ENCODE assay signal across 3 cellular contexts in genomic region chr1:74474585-74474984, GRCh38.
A peak's percentile ranks its signal among the peaks of the same experiment; 100 is the strongest.
TF ChIP-seq lines count a peak whose summit lies in the region.

No MANE protein-coding gene starts in this region.

TF ChIP-seq in SK-N-SH treated with all-trans-retinoic acid at 6 μM for 48 hours, 23 proteins besides CTCF, POLR2A, EP300 and RAD21 (continued from another document and continues in another):
- TF ChIP-seq TSHZ2 (CRISPR knock-in tag; IDR thresholded peaks at IDR 0.05) (no peak), ZNF565 (CRISPR knock-in tag; conservative IDR thresholded peaks at IDR 0.05; ENCODE audit: low read depth) (no peak), TCF4 (CRISPR knock-in tag; IDR thresholded peaks at IDR 0.05; ENCODE audit: borderline replicate concordance) (no peak), ISL1 (CRISPR knock-in tag; IDR thresholded peaks at IDR 0.05) (peak; percentile 43; the same call in 1 of the 2 replicates), PPARA (CRISPR knock-in tag; IDR thresholded peaks at IDR 0.05; ENCODE audit: borderline replicate concordance) (no peak), POU6F1 (CRISPR knock-in tag; IDR thresholded peaks at IDR 0.05; ENCODE audit: borderline replicate concordance, low read depth) (no peak), TOX (CRISPR knock-in tag; IDR thresholded peaks at IDR 0.05; ENCODE audit: borderline replicate concordance) (peak; percentile 77; the same call in 1 of the 2 replicates), ZNF8 (CRISPR knock-in tag; IDR thresholded peaks at IDR 0.05) (no peak), ARNTL (CRISPR knock-in tag; IDR thresholded peaks at IDR 0.05; ENCODE audit: borderline replicate concordance, low read depth) (no peak), PATZ1 (CRISPR knock-in tag; IDR thresholded peaks at IDR 0.05; ENCODE audit: borderline replicate concordance) (no peak), ZNF70 (CRISPR knock-in tag; IDR thresholded peaks at IDR 0.05) (no peak), GLIS3 (CRISPR knock-in tag; IDR thresholded peaks at IDR 0.05) (no peak)

TF ChIP-seq in SK-N-SH, 30 proteins besides CTCF, POLR2A, EP300 and RAD21 (continued from another document):
- TF ChIP-seq USF2 (IDR thresholded peaks at IDR 0.05; ENCODE audit: borderline replicate concordance, low read depth, low read length) (no peak), TEAD4 (IDR thresholded peaks at IDR 0.05; ENCODE audit: borderline replicate concordance, insufficient read depth) (no peak), SIN3A (IDR thresholded peaks at IDR 0.05; ENCODE audit: borderline replicate concordance, low read depth, low read length) (no peak), YY1 (IDR thresholded peaks at IDR 0.05; ENCODE audit: low read depth) (no peak), MEF2A (IDR thresholded peaks at IDR 0.05; ENCODE audit: borderline replicate concordance, low read depth) (no peak), RFX5 (IDR thresholded peaks at IDR 0.05; ENCODE audit: low read length) (no peak), FOXM1 (IDR thresholded peaks at IDR 0.05; ENCODE audit: low read depth) (no peak)

TF ChIP-seq in neural cell, 6 proteins besides CTCF, POLR2A, EP300 and RAD21 (continued from another document):
- no peak for TF ChIP-seq EZH2 (IDR thresholded peaks at IDR 0.05; ENCODE audit: borderline replicate concordance, insufficient read depth, low read length, poor library complexity, severe bottlenecking)
